In genomic region chr20:44217342-44218092, GRCh38 we compare ENCODE assay signal across 8 cellular contexts. TPM values are rescaled to one million over a fixed set of nuclear protein-coding genes. Genes with fewer than 3 reads are reported as not detected.
DNase-seq lines count a peak whose midpoint lies in the region; ATAC-seq and TF ChIP-seq lines count a peak whose summit lies in the region.

No MANE protein-coding gene starts in this region.

- no peak overlapping the region for H3K23ac ChIP-seq in neuronal stem cell (ENCODE audit: low read depth, low read length, poor library complexity)

- no peaks in the 10 kb centered on the region for H3K9me3 Mint-ChIP-seq in IgD-negative memory B cell

- TF ChIP-seq CTCF in Peyer's patch (IDR thresholded peaks at IDR 0.05) = peak; percentile 57 to 97 (median 91)
- TF ChIP-seq CTCF in fibroblast of pulmonary artery (IDR thresholded peaks at IDR 0.05; ENCODE audit: low read length, missing control alignments) = peak; percentile 100

- H3K27ac ChIP-seq in Peyer's patch (peak overlapping the region in 1 of 4 donors; percentile 44), neuronal stem cell (replicated peaks; ENCODE audit: low read length) (no peak overlapping the region), thymus (ENCODE audit: low read depth) (peak overlapping the region; percentile 83)

- peak overlapping the region in 2 of 4 donors; percentile 3 to 5 for H3K4me3 ChIP-seq in Peyer's patch
- H3K4me3 ChIP-seq in fibroblast of pulmonary artery (replicated peaks; ENCODE audit: low read depth, low read length) = no peak overlapping the region
- H3K4me3 ChIP-seq in neuronal stem cell (ENCODE audit: low read length in 2 of 2) = no peak overlapping the region
- H3K4me3 ChIP-seq in thymus (ENCODE audit: low read length) = peak overlapping the region; percentile 37

- no peak overlapping the region for H2BK5ac ChIP-seq in neuronal stem cell (ENCODE audit: low read length)

- no peak overlapping the region for H2AFZ ChIP-seq in neuronal stem cell (ENCODE audit: low read length)

- peak overlapping the region in 3 of 4 donors; percentile 60 to 85 (median 84) for H3K4me3 Mint-ChIP-seq in IgD-negative memory B cell

- no peak overlapping the region for H3K4me2 ChIP-seq in neuronal stem cell (ENCODE audit: insufficient read depth, low read length, poor library complexity, severe bottlenecking)

- H3K36me3 ChIP-seq in Peyer's patch (no peaks in the 10 kb centered on the region), neuronal stem cell (replicated peaks in 1 of 2; ENCODE audit: control insufficient read depth in 2 of 2, insufficient read depth in 2 of 2, low read length in 2 of 2) (no peaks in the 10 kb centered on the region), thymus (ENCODE audit: control insufficient read depth, insufficient read depth) (no peaks in the 10 kb centered on the region)

- H3K4me1 ChIP-seq in Peyer's patch = peaks cover 0 to 14% (median under 1%) of the 10 kb centered on the region in 4 donors
- H3K4me1 ChIP-seq in neuronal stem cell (ENCODE audit: control insufficient read depth in 2 of 2, insufficient read depth in 1 of 2, low read depth in 1 of 2, low read length in 2 of 2) = peaks cover 0 to 11% of the 10 kb centered on the region in 2 donors
- H3K4me1 ChIP-seq in thymus (ENCODE audit: control insufficient read depth, insufficient read depth, low read length) = peaks cover 20% of the 10 kb centered on the region

- H4K91ac ChIP-seq in neuronal stem cell (ENCODE audit: low read depth, low read length, poor library complexity) = no peak overlapping the region

- WGBS in neuronal stem cell (ENCODE audit: extremely low coverage in 2 of 2, insufficient read length in 2 of 2, insufficient replicate concordance in 1 of 2), 2 donors = no CpG with 5 or more reads among the region's 11 CpGs
- 22% methylated on average over 11 of the region's 11 CpGs for whole genome bisulfite sequencing in thymus

- no peak overlapping the region for H2BK12ac ChIP-seq in neuronal stem cell (ENCODE audit: low read length)

- H2BK120ac ChIP-seq in neuronal stem cell (ENCODE audit: low read depth, low read length) = no peak overlapping the region

- no peak for TF ChIP-seq POLR2A in Peyer's patch (IDR thresholded peaks at IDR 0.05)

- no peak overlapping the region for H3K14ac ChIP-seq in neuronal stem cell (ENCODE audit: low read length)

- H3K27ac Mint-ChIP-seq in IgD-negative memory B cell = peak overlapping the region in 2 of 3 donors; percentile 41 to 48

- no peaks in the 10 kb centered on the region for H3K79me1 ChIP-seq in neuronal stem cell (ENCODE audit: low read depth, low read length)

- H2AK5ac ChIP-seq in neuronal stem cell (ENCODE audit: low read depth, low read length) = no peak overlapping the region

- no peak overlapping the region for H4K8ac ChIP-seq in neuronal stem cell (ENCODE audit: low read depth, low read length)

- H3K9ac ChIP-seq in neuronal stem cell (ENCODE audit: low read depth, low read length, poor library complexity) = no peak overlapping the region

- peaks cover 6% of the 10 kb centered on the region for H3K36me3 Mint-ChIP-seq in IgD-negative memory B cell

- H3K9me3 ChIP-seq in Peyer's patch = no peaks in the 10 kb centered on the region
- no peaks in the 10 kb centered on the region for H3K9me3 ChIP-seq in neuronal stem cell (replicated peaks in 1 of 2; ENCODE audit: control insufficient read depth in 2 of 2, insufficient read depth in 1 of 2, low read depth in 1 of 2, low read length in 2 of 2)
- no peaks in the 10 kb centered on the region for H3K9me3 ChIP-seq in thymus (ENCODE audit: control insufficient read depth)

- H3K4ac ChIP-seq in neuronal stem cell (ENCODE audit: low read length) = no peak overlapping the region

- H3K18ac ChIP-seq in neuronal stem cell (ENCODE audit: low read length) = no peak overlapping the region

- H3K27me3 Mint-ChIP-seq in IgD-negative memory B cell = no peaks in the 10 kb centered on the region

- DNase-seq in COR-L47 (lab: John Stamatoyannopoulos, UW) (peak; percentile 63), Peyer's patch (peak; percentile 72 to 90 (median 74)), activated T-helper 1 cell treated with Interleukin-2 at 50 U/mL for 16 hours (ENCODE audit: low read depth) (peak; percentile 46), fibroblast of pulmonary artery (ENCODE audit: low read depth) (peak; percentile 80), neuronal stem cell (ENCODE audit: low spot score) (peak; percentile 64)

- ATAC-seq in GM19324 (IDR thresholded peaks at IDR 0.05; ENCODE audit: low FRiP score, unreplicated experiment) = no peak

- no peak overlapping the region for H2BK15ac ChIP-seq in neuronal stem cell (ENCODE audit: low read length)

- peaks cover 17 to 27% (median 24%) of the 10 kb centered on the region in 3 donors for H3K4me1 Mint-ChIP-seq in IgD-negative memory B cell

- H3K27me3 ChIP-seq in Peyer's patch (no peaks in the 10 kb centered on the region), neuronal stem cell (ENCODE audit: control insufficient read depth in 3 of 3, insufficient read depth in 3 of 3, low read depth in 1 of 3, low read length in 3 of 3) (no peaks in the 10 kb centered on the region), thymus (ENCODE audit: control insufficient read depth, insufficient read depth) (no peaks in the 10 kb centered on the region)

RNA-seq across cellular contexts. Expression of gene OSER1, which starts 6.9 kb away (rescaled TPM):
- polyA plus RNA-seq in IgD-negative memory B cell (82.1 TPM), thymus (56.7 TPM)
- total RNA-seq in Peyer's patch = 10 to 100 TPM; 37.6 to 55.3 (median 38.2) TPM
- polyA plus RNA-seq in neuronal stem cell (2013, experiment 1 of 2) = 25.2 TPM
- polyA plus RNA-seq in neuronal stem cell (2013, experiment 2 of 2) = 23.7 TPM

RNA-seq across cellular contexts. Expression of gene GDAP1L1, which starts 29.6 kb away (rescaled TPM):
- polyA plus RNA-seq in IgD-negative memory B cell (not detected), thymus (0.09 TPM)
- total RNA-seq in Peyer's patch = 1 to 10 TPM in 2 of 4 donors, not detected in 2; 1.2 to 2.3 TPM
- 0.57 TPM for polyA plus RNA-seq in neuronal stem cell (2013, experiment 1 of 2)
- polyA plus RNA-seq in neuronal stem cell (2013, experiment 2 of 2) = 0.57 TPM

RNA-seq across cellular contexts. Expression of gene JPH2, which starts 30.5 kb away (rescaled TPM):
- polyA plus RNA-seq in IgD-negative memory B cell (not detected), thymus (2.0 TPM)
- total RNA-seq in Peyer's patch = 1 to 10 TPM; 1.2 to 8.0 (median 4.2) TPM
- polyA plus RNA-seq in neuronal stem cell (2013, experiment 1 of 2) = 0.28 TPM
- polyA plus RNA-seq in neuronal stem cell (2013, experiment 2 of 2) = 0.21 TPM
